20 cellular contexts compared by ENCODE assay signal in genomic region chr5:133859073-133859472, GRCh38.
A peak's percentile ranks its signal among the peaks of the same experiment; 100 is the strongest.
DNase-seq lines count a peak whose midpoint lies in the region; ATAC-seq and TF ChIP-seq lines count a peak whose summit lies in the region.
"Had no signal": no experiment of that assay in that cellular context is flagged by ENCODE, and none has a peak within 500 bp of the region (broad histone marks: within the 10 kb centered on the region; RNA-seq: fewer than 3 reads in every experiment).

No MANE protein-coding gene starts in this region.

- TF ChIP-seq CTCF in natural killer cell (IDR thresholded peaks at IDR 0.05), result no peak
- TF ChIP-seq CTCF in upper lobe of right lung (IDR thresholded peaks at IDR 0.05), result no peak

- no peaks in the 10 kb centered on the region for H3K9me3 ChIP-seq in upper lobe of right lung
- H3K9me3 ChIP-seq: HAP-1 had no signal

- DNase-seq in natural killer cell treated with Interleukin-12 subunit alpha and Interleukin-12 subunit beta and Interleukin-15 and Interleukin-18, amount 100 ng/mL, for 72 hours (ENCODE audit: low spot score), result peak; percentile 34
- DNase-seq in natural killer cell (no peak), upper lobe of right lung (peak; percentile 16)
- no peak for DNase-seq in activated naive CD8-positive, alpha-beta T cell treated with anti-CD3 and anti-CD28 coated beads, Interleukin-2, amount 50 U/mL, for 24 hours
- DNase-seq in activated naive CD4-positive, alpha-beta T cell (lab: John Stamatoyannopoulos, UW), result no peak
- DNase-seq: Caco-2, DMS153, NCI-H187 treated with DMSO at 0.1 percent for 48 hours, NCI-H345, NCI-H526, OCI-M1, RPMI8226, SIG-M5 had no signal

- H3K4me3 ChIP-seq in upper lobe of right lung, result no peak overlapping the region
- H3K4me3 ChIP-seq: HAP-1 had no signal

- no peaks in the 10 kb centered on the region for H3K27me3 ChIP-seq in upper lobe of right lung

- no peaks in the 10 kb centered on the region for H3K9me3 Mint-ChIP-seq in natural killer cell treated with Interleukin-12 subunit alpha and Interleukin-12 subunit beta and Interleukin-15 and Interleukin-18, amount 100 ng/mL, for 72 hours
- H3K9me3 Mint-ChIP-seq in natural killer cell, result no peaks in the 10 kb centered on the region
- no peaks in the 10 kb centered on the region for H3K9me3 Mint-ChIP-seq in activated naive CD8-positive, alpha-beta T cell treated with anti-CD3 and anti-CD28 coated beads, Interleukin-2, amount 50 U/mL, for 24 hours

- no peak overlapping the region for H3K4me3 Mint-ChIP-seq in natural killer cell treated with Interleukin-12 subunit alpha and Interleukin-12 subunit beta and Interleukin-15 and Interleukin-18, amount 100 ng/mL, for 72 hours
- H3K4me3 Mint-ChIP-seq in natural killer cell, result no peak overlapping the region
- H3K4me3 Mint-ChIP-seq in activated naive CD8-positive, alpha-beta T cell treated with anti-CD3 and anti-CD28 coated beads, Interleukin-2, amount 50 U/mL, for 24 hours, result no peak overlapping the region
- H3K4me3 Mint-ChIP-seq: B cell; CD4-positive, CD25-positive, alpha-beta regulatory T cell; IgD-negative memory B cell had no signal

- no peaks in the 10 kb centered on the region for H3K36me3 ChIP-seq in upper lobe of right lung
- H3K36me3 ChIP-seq: HAP-1 had no signal

- H3K4me1 Mint-ChIP-seq in natural killer cell treated with Interleukin-12 subunit alpha and Interleukin-12 subunit beta and Interleukin-15 and Interleukin-18, amount 100 ng/mL, for 72 hours (ENCODE audit: low read depth in 2 of 2), result no peaks in the 10 kb centered on the region
- no peaks in the 10 kb centered on the region for H3K4me1 Mint-ChIP-seq in natural killer cell
- H3K4me1 Mint-ChIP-seq in activated naive CD8-positive, alpha-beta T cell treated with anti-CD3 and anti-CD28 coated beads, Interleukin-2, amount 50 U/mL, for 24 hours, result peaks cover 16% of the 10 kb centered on the region

- no peak overlapping the region for H3K27ac ChIP-seq in upper lobe of right lung
- H3K27ac ChIP-seq: HL-60 had no signal

- intact Hi-C loops in natural killer cell (cut with micrococcal nuclease), result no loop called here
- intact Hi-C loops in upper lobe of right lung (cut with DNase I), result no loop called here

- no peaks in the 10 kb centered on the region for H3K4me1 ChIP-seq in upper lobe of right lung
- H3K4me1 ChIP-seq: Caco-2, HAP-1 had no signal

- peak in 1 of 2 donors; percentile 28 for ATAC-seq in natural killer cell treated with Interleukin-12 subunit alpha and Interleukin-12 subunit beta and Interleukin-15 and Interleukin-18, amount 100 ng/mL, for 72 hours
- ATAC-seq in natural killer cell (no peak), GM21381 (IDR thresholded peaks at IDR 0.05; ENCODE audit: unreplicated experiment) (peak; percentile 68), upper lobe of right lung (no peak), HG02588 (IDR thresholded peaks at IDR 0.05; ENCODE audit: unreplicated experiment) (no peak)
- ATAC-seq in activated naive CD8-positive, alpha-beta T cell treated with anti-CD3 and anti-CD28 coated beads, Interleukin-2, amount 50 U/mL, for 24 hours, result no peak

- H3K27me3 Mint-ChIP-seq in natural killer cell treated with Interleukin-12 subunit alpha and Interleukin-12 subunit beta and Interleukin-15 and Interleukin-18, amount 100 ng/mL, for 72 hours, result peaks cover 0 to 10% of the 10 kb centered on the region in 2 donors
- peaks cover 4 to 25% of the 10 kb centered on the region in 2 donors for H3K27me3 Mint-ChIP-seq in natural killer cell (ENCODE audit: low read depth in 2 of 2)
- H3K27me3 Mint-ChIP-seq in activated naive CD8-positive, alpha-beta T cell treated with anti-CD3 and anti-CD28 coated beads, Interleukin-2, amount 50 U/mL, for 24 hours, result no peaks in the 10 kb centered on the region

- no peak overlapping the region for H3K27ac Mint-ChIP-seq in natural killer cell treated with Interleukin-12 subunit alpha and Interleukin-12 subunit beta and Interleukin-15 and Interleukin-18, amount 100 ng/mL, for 72 hours
- no peak overlapping the region for H3K27ac Mint-ChIP-seq in natural killer cell
- peak overlapping the region; percentile 55 for H3K27ac Mint-ChIP-seq in activated naive CD8-positive, alpha-beta T cell treated with anti-CD3 and anti-CD28 coated beads, Interleukin-2, amount 50 U/mL, for 24 hours
- H3K27ac Mint-ChIP-seq: B cell, IgD-negative memory B cell had no signal

- no peaks in the 10 kb centered on the region for H3K36me3 Mint-ChIP-seq in natural killer cell treated with Interleukin-12 subunit alpha and Interleukin-12 subunit beta and Interleukin-15 and Interleukin-18, amount 100 ng/mL, for 72 hours
- no peaks in the 10 kb centered on the region for H3K36me3 Mint-ChIP-seq in natural killer cell
- no peaks in the 10 kb centered on the region for H3K36me3 Mint-ChIP-seq in activated naive CD8-positive, alpha-beta T cell treated with anti-CD3 and anti-CD28 coated beads, Interleukin-2, amount 50 U/mL, for 24 hours (ENCODE audit: low read depth)
- H3K36me3 Mint-ChIP-seq: CD4-positive, CD25-positive, alpha-beta regulatory T cell; IgD-negative memory B cell had no signal

Comparison
In these comparisons a context has a peak if more than half of its experiments do, and no peak if none do; other contexts are left out.
1. DNase-seq: peak in natural killer cell treated with Interleukin-12 subunit alpha and Interleukin-12 subunit beta and Interleukin-15 and Interleukin-18, amount 100 ng/mL, for 72 hours (single experiment) and upper lobe of right lung (single experiment); none in natural killer cell (single experiment), activated naive CD8-positive, alpha-beta T cell treated with anti-CD3 and anti-CD28 coated beads, Interleukin-2, amount 50 U/mL, for 24 hours (single experiment) and activated naive CD4-positive, alpha-beta T cell (0 of 4).